8 cellular contexts compared by ENCODE assay signal in genomic region chr15:100341662-100342560, GRCh38. TPM values are rescaled to one million over a fixed set of nuclear protein-coding genes. Genes with fewer than 3 reads are reported as not detected.
DNase-seq lines count a peak whose midpoint lies in the region; ATAC-seq and TF ChIP-seq lines count a peak whose summit lies in the region.

Gene ADAMTS17 (minus strand): TSS chr15:100341975. CDS start chr15:100341899, 76 bp downstream.

- peak; percentile 94 for TF ChIP-seq CTCF in LNCAP (IDR thresholded peaks at IDR 0.05)
- peak; percentile 85 to 97 (median 94) for TF ChIP-seq CTCF in adrenal gland (IDR thresholded peaks at IDR 0.05)
- TF ChIP-seq CTCF in tibial nerve (IDR thresholded peaks at IDR 0.05) = peak; percentile 87 to 98 (median 95)

- H3K9me3 ChIP-seq in adrenal gland (replicated peaks in 1 of 3) (no peaks in the 10 kb centered on the region), tibial nerve (no peaks in the 10 kb centered on the region)

- intact Hi-C loops in adrenal gland (cut with DNase I) (loop anchor here in 1 of 2 donors (10.0 kb wide), 1 partner anchor 663 kb away; no protein-coding TSS in a partner anchor), left cardiac atrium (cut with DNase I) (loop anchor here in 1 of 2 donors (2.0 to 10.0 kb wide), 2 partner anchors 413 to 663 kb away; no protein-coding TSS in a partner anchor)

- peak; percentile 56 to 89 for TF ChIP-seq EP300 in tibial nerve (IDR thresholded peaks at IDR 0.05)

- H3K4me3 ChIP-seq in adrenal gland (peak within 1 kb of the TSS in 3 of 4 donors; percentile 44 to 81 (median 45)), tibial nerve (peak within 1 kb of the TSS; percentile 50 to 85 (median 68))

- H3K27ac ChIP-seq in adrenal gland (peak within 1 kb of the TSS in 3 of 5 donors; percentile 57 to 75 (median 68)), tibial nerve (peak within 1 kb of the TSS in 2 of 4 donors; percentile 51 to 67)

- TF ChIP-seq POLR2A in adrenal gland (IDR thresholded peaks at IDR 0.05) = peak; percentile 41 to 92
- peak; percentile 51 to 91 for TF ChIP-seq POLR2A in tibial nerve (IDR thresholded peaks at IDR 0.05)

- H3K4me1 ChIP-seq in adrenal gland (replicated peaks in 1 of 2) (peaks cover 4% of the 10 kb centered on the region in 2 donors), tibial nerve (peaks cover 0 to 24% (median 1%) of the 10 kb centered on the region in 4 donors)

- H3K36me3 ChIP-seq in adrenal gland (replicated peaks in 1 of 2) (no peaks in the 10 kb centered on the region), tibial nerve (no peaks in the 10 kb centered on the region)

- no peaks in the 10 kb centered on the region for H3K27me3 ChIP-seq in adrenal gland
- H3K27me3 ChIP-seq in tibial nerve = peaks cover 0 to 6% of the 10 kb centered on the region in 2 donors

- 2 to 24% (median 5%) methylated on average over 7 to 76 of the region's 76 CpGs for WGBS in adrenal gland, 4 donors
- WGBS in tibial nerve, 2 donors = 3 to 5% methylated on average over 41 to 70 of the region's 76 CpGs

- ATAC-seq in GM21737 (IDR thresholded peaks at IDR 0.05; ENCODE audit: unreplicated experiment) (peak; percentile 93), left cardiac atrium (peak; percentile 99)

- DNase-seq in DMS153 treated with DMSO at 0.1 percent for 48 hours (lab: John Stamatoyannopoulos, UW; ENCODE audit: unreplicated experiment) (peak; percentile 21), SW480 (ENCODE audit: low spot score) (peak; percentile 96), adrenal gland (peak; percentile 95 to 98 (median 97)), left cardiac atrium (peak; percentile 98), pons (ENCODE audit: low spot score) (peak; percentile 97), tibial nerve (ENCODE audit: low spot score in 2 of 2) (peak; percentile 93 to 97)

RNA-seq across cellular contexts. Expression of gene ADAMTS17, which starts in this region (rescaled TPM):
- total RNA-seq in adrenal gland = 10 to 100 TPM in 2 of 8 donors, 1 to 10 TPM in 6; 2.1 to 14.8 (median 6.8) TPM
- polyA plus RNA-seq in adrenal gland = 1 to 10 TPM in 2 of 3 donors, under 1 TPM in 1; 0.51 to 2.0 (median 1.7) TPM
- 1 to 10 TPM; 3.2 to 6.3 TPM for total RNA-seq in left cardiac atrium
- total RNA-seq in tibial nerve = 1 to 10 TPM in 3 of 4 donors, under 1 TPM in 1; 0.66 to 5.5 (median 3.7) TPM

Comparison
In these comparisons a context has a peak if more than half of its experiments do, and no peak if none do; other contexts are left out.
1. DNase-seq: peak in every context shown above with its lines; median percentile 98 in left cardiac atrium; 97 in adrenal gland; 97 in pons; 96 in SW480; 95 in tibial nerve; 21 in DMS153 treated with DMSO at 0.1 percent for 48 hours.